In the genomic region with DNA sequence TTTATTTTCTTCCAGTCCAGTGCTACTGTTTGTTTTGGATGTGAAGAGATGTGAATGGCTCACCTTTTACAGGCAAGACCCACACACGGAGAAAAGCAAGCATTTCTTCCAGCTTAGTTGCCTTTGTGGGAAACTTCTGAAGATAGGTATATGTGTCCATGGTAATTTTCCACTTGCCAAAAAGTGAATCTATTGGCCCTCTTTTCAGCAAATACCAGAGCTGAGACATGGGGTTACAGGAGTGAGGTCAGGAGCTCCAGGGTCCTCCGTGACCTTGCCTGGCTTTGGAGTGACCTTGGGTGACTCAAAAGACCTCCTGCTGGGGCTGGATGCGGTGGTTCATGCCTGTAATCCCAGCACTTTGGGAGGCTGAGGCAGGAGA, we compare ENCODE assay signal across 12 cellular contexts.
DNase-seq lines count a peak whose midpoint lies in the region; ATAC-seq and TF ChIP-seq lines count a peak whose summit lies in the region.
"Had no signal": no experiment of that assay in that cellular context is flagged by ENCODE, and none has a peak within 500 bp of the region (broad histone marks: within the 10 kb centered on the region; RNA-seq: fewer than 3 reads in every experiment).

No MANE protein-coding gene starts in this region.

- H3K9me3 ChIP-seq in cardiac muscle cell (ENCODE audit: low read depth), result no peaks in the 10 kb centered on the region
- H3K9me3 ChIP-seq in heart left ventricle, result no peaks in the 10 kb centered on the region
- H3K9me3 ChIP-seq in SK-N-MC (ENCODE audit: low read depth, low read length), result no peaks in the 10 kb centered on the region
- H3K9me3 ChIP-seq in transverse colon, result no peaks in the 10 kb centered on the region
- H3K9me3 ChIP-seq: heart right ventricle, ovary had no signal

- H3K9ac ChIP-seq in SK-N-MC (ENCODE audit: insufficient read length), result no peak overlapping the region

- peaks cover 18 to 26% of the 10 kb centered on the region in 2 donors for H3K4me1 Mint-ChIP-seq in immature natural killer cell

- in situ Hi-C loops in transverse colon (cut with MboI; ENCODE audit: low pct_ligation_motif_present in 1 of 4, low pct_unique_long_range_greater_than_20kb in 1 of 4, low sequenced_read_pairs in 3 of 4), result loop anchor here in 1 of 4 donors (25.0 kb wide), 1 partner anchor 170 kb away; a partner anchor contains a TSS

- peaks cover 1 to 11% (median 4%) of the 10 kb centered on the region in 3 donors for H3K27me3 Mint-ChIP-seq in immature natural killer cell (ENCODE audit: low read depth in 3 of 3)

- peak overlapping the region; percentile 39 for H3K27ac ChIP-seq in cardiac muscle cell
- peak overlapping the region in 5 of 12 donors; percentile 16 to 62 (median 38) for H3K27ac ChIP-seq in heart left ventricle
- peak overlapping the region; percentile 98 for H3K27ac ChIP-seq in SK-N-MC
- peak overlapping the region; percentile 56 to 60 (median 58) for H3K27ac ChIP-seq in transverse colon

- ATAC-seq in heart left ventricle (no peak), GM21737 (IDR thresholded peaks at IDR 0.05; ENCODE audit: unreplicated experiment) (no peak), GM21381 (IDR thresholded peaks at IDR 0.05; ENCODE audit: unreplicated experiment) (no peak)

- 87 to 94% (median 91%) methylated on average over 2 to 3 of the region's 3 CpGs for WGBS in heart left ventricle, 4 donors
- whole genome bisulfite sequencing in transverse colon (ENCODE audit: low coverage in 1 of 2), 2 donors, result 80 to 90% methylated on average over 1 to 3 of the region's 3 CpGs

- H3K36me3 ChIP-seq in cardiac muscle cell, result peaks cover 9% of the 10 kb centered on the region
- H3K36me3 ChIP-seq in heart left ventricle, result peaks cover 0 to 9% (median 4%) of the 10 kb centered on the region in 9 donors
- no peaks in the 10 kb centered on the region for H3K36me3 ChIP-seq in SK-N-MC (ENCODE audit: insufficient read depth, low read length)
- H3K36me3 ChIP-seq in transverse colon, result no peaks in the 10 kb centered on the region
- no peaks in the 10 kb centered on the region for H3K36me3 ChIP-seq in H7 (replicated peaks; ENCODE audit: control insufficient read depth, insufficient read depth, low read length)
- H3K36me3 ChIP-seq: ovary had no signal

- TF ChIP-seq EP300 in transverse colon (IDR thresholded peaks at IDR 0.05; ENCODE audit: low read depth), result no peak

- peak overlapping the region in 2 of 6 donors; percentile 19 to 37 for H3K27ac Mint-ChIP-seq in immature natural killer cell

- H3K27me3 ChIP-seq in cardiac muscle cell (no peaks in the 10 kb centered on the region), heart left ventricle (no peaks in the 10 kb centered on the region), transverse colon (no peaks in the 10 kb centered on the region), H7 (ENCODE audit: control insufficient read depth, insufficient read depth, low read length) (no peaks in the 10 kb centered on the region)
- H3K27me3 ChIP-seq: heart right ventricle, ovary had no signal

- TF ChIP-seq POLR2A in heart left ventricle (IDR thresholded peaks at IDR 0.05) (no peak), transverse colon (IDR thresholded peaks at IDR 0.05) (no peak)

- H3K4me1 ChIP-seq in cardiac muscle cell (ENCODE audit: low read depth) (peaks cover 36% of the 10 kb centered on the region), heart left ventricle (peaks cover 0 to 65% (median 23%) of the 10 kb centered on the region in 12 donors), transverse colon (peaks cover 0 to 45% (median 9%) of the 10 kb centered on the region in 4 donors)

- no peaks in the 10 kb centered on the region for H3K36me3 Mint-ChIP-seq in immature natural killer cell

- intact Hi-C loops in heart left ventricle (cut with DNase I) (loop anchor here in 8 of 10 donors (5.0 to 10.0 kb wide), 4 partner anchors 163 to 203 kb away; a partner anchor contains a TSS), transverse colon (cut with DNase I; ENCODE audit: low total_unique reads) (no loop called here)

- H3K4me3 ChIP-seq in cardiac muscle cell (no peak overlapping the region), heart left ventricle (peak overlapping the region in 1 of 12 donors; percentile 8), SK-N-MC (no peak overlapping the region), transverse colon (no peak overlapping the region), H7 (ENCODE audit: insufficient read depth, low read depth, low read length) (no peak overlapping the region)
- H3K4me3 ChIP-seq: K562, ovary had no signal

- DNase-seq in cardiac muscle cell (ENCODE audit: low read depth in 1 of 2, low spot score in 1 of 2), result no peak
- DNase-seq in heart left ventricle, result no peak
- DNase-seq in SK-N-MC (ENCODE audit: low read depth, low spot score), result no peak
- no peak for DNase-seq in immature natural killer cell
- DNase-seq in transverse colon, result no peak
- no peak for DNase-seq in H7
- DNase-seq: NCI-H2081 treated with DMSO at 0.1 percent for 48 hours, ovary had no signal

- no peaks in the 10 kb centered on the region for H3K9me3 Mint-ChIP-seq in immature natural killer cell

- peak overlapping the region; percentile 77 to 86 (median 80) for H3K4me3 Mint-ChIP-seq in immature natural killer cell

- TF ChIP-seq CTCF in cardiac muscle cell (IDR thresholded peaks at IDR 0.05; ENCODE audit: low read depth, low read length), result no peak
- no peak for TF ChIP-seq CTCF in heart left ventricle (IDR thresholded peaks at IDR 0.05)
- TF ChIP-seq CTCF in transverse colon (IDR thresholded peaks at IDR 0.05), result no peak
